9 cellular contexts compared by ENCODE assay signal in genomic region chr17:38510424-38511125, GRCh38.
A peak's percentile ranks its signal among the peaks of the same experiment; 100 is the strongest.
DNase-seq lines count a peak whose midpoint lies in the region; ATAC-seq and TF ChIP-seq lines count a peak whose summit lies in the region.
"Had no signal": no experiment of that assay in that cellular context is flagged by ENCODE, and none has a peak within 500 bp of the region (broad histone marks: within the 10 kb centered on the region; RNA-seq: fewer than 3 reads in every experiment).

No MANE protein-coding gene starts in this region.

- CTCF ChIA-PET in mammary epithelial cell (lab: Charles Lee; ENCODE audit: low non-redundant PET) = no interaction called here

- no TSS peak for BruUV-seq in mammary epithelial cell (replicated peaks; lab: Mats Ljungman, UMichigan)

- H3K36me3 ChIP-seq in breast epithelium = no peaks in the 10 kb centered on the region
- H3K36me3 ChIP-seq in mammary epithelial cell (ENCODE audit: insufficient read depth, low read length) = no peaks in the 10 kb centered on the region
- no peaks in the 10 kb centered on the region for H3K36me3 ChIP-seq in body of pancreas (replicated peaks in 1 of 2; ENCODE audit: insufficient read depth in 1 of 2, low read depth in 2 of 2)
- H3K36me3 ChIP-seq in vagina = peaks cover 0 to 21% of the 10 kb centered on the region in 2 donors

- no peak overlapping the region for H3K9ac ChIP-seq in mammary epithelial cell (ENCODE audit: insufficient read depth, low read length)

- TF ChIP-seq CTCF in breast epithelium (IDR thresholded peaks at IDR 0.05) = peak in 1 of 3 donors; percentile 15
- TF ChIP-seq CTCF in mammary epithelial cell (conservative IDR thresholded peaks at IDR 0.05 in 1 of 2, IDR thresholded peaks at IDR 0.05 in 1 of 2; ENCODE audit: extremely low read depth in 1 of 2, insufficient read depth in 1 of 2, low read depth in 1 of 2, low read length in 2 of 2) = no peak
- TF ChIP-seq CTCF in body of pancreas (IDR thresholded peaks at IDR 0.05) = peak in 3 of 7 experiments; percentile 13 to 57 (median 33)
- TF ChIP-seq CTCF in vagina (IDR thresholded peaks at IDR 0.05) = no peak

- DNase-seq in breast epithelium (ENCODE audit: low spot score in 2 of 2) = no peak
- DNase-seq in mammary epithelial cell = no peak
- peak in 2 of 4 donors; percentile 35 to 56 for DNase-seq in body of pancreas
- DNase-seq in left lobe of liver (ENCODE audit: low spot score) = no peak
- no peak for DNase-seq in vagina (ENCODE audit: extremely low spot score in 2 of 2)
- no peak for DNase-seq in NCI-H1105 (lab: John Stamatoyannopoulos, UW)
- DNase-seq in activated CD4-positive, CD25-positive, alpha-beta regulatory T cell (lab: John Stamatoyannopoulos, UW) = no peak
- DNase-seq: DMS153 had no signal

- no peak overlapping the region for H2AFZ ChIP-seq in mammary epithelial cell (ENCODE audit: low read depth, low read length)

- no peaks in the 10 kb centered on the region for H4K20me1 ChIP-seq in mammary epithelial cell (ENCODE audit: insufficient read depth, low read length)

- no peak overlapping the region for H3K4me2 ChIP-seq in mammary epithelial cell (ENCODE audit: insufficient read depth, low read depth, low read length)

- H3K4me3 ChIP-seq in breast epithelium = peak overlapping the region in 2 of 3 donors; percentile 31 to 47
- no peak overlapping the region for H3K4me3 ChIP-seq in mammary epithelial cell (replicated peaks in 1 of 3; ENCODE audit: insufficient read depth in 1 of 3, low read depth in 2 of 3, low read length in 3 of 3)
- no peak overlapping the region for H3K4me3 ChIP-seq in body of pancreas
- H3K4me3 ChIP-seq in vagina = peak overlapping the region; percentile 18 to 30

- TF ChIP-seq POLR2A in breast epithelium (IDR thresholded peaks at IDR 0.05) (no peak), body of pancreas (IDR thresholded peaks at IDR 0.05) (no peak), vagina (IDR thresholded peaks at IDR 0.05) (no peak)

- H3K79me2 ChIP-seq in mammary epithelial cell (ENCODE audit: insufficient read depth, low read length) = no peaks in the 10 kb centered on the region

- H3K27ac ChIP-seq in breast epithelium = no peak overlapping the region
- H3K27ac ChIP-seq in mammary epithelial cell (ENCODE audit: insufficient read depth, low read depth, low read length) = no peak overlapping the region
- H3K27ac ChIP-seq in body of pancreas = no peak overlapping the region
- H3K27ac ChIP-seq in vagina = no peak overlapping the region

- ATAC-seq in body of pancreas (peak; percentile 52), left lobe of liver (peak; percentile 71), GM21723 (IDR thresholded peaks at IDR 0.05; ENCODE audit: unreplicated experiment) (no peak)

- intact Hi-C loops in breast epithelium (cut with DNase I; ENCODE audit: low total_unique reads) = no loop called here
- intact Hi-C loops in mammary epithelial cell (cut with micrococcal nuclease) = no loop called here
- intact Hi-C loops in body of pancreas (cut with DNase I) = no loop called here
- intact Hi-C loops in vagina (cut with DNase I) = no loop called here

- in situ Hi-C loops in mammary epithelial cell (cut with MboI; ENCODE audit: low sequenced_read_pairs in 2 of 2) = no loop called here

- dilution Hi-C loops in mammary epithelial cell (cut with HindIII; ENCODE audit: low sequenced_read_pairs) = loop anchor here (5.0 kb wide), 1 partner anchor 157 kb away; no protein-coding TSS in a partner anchor

- H3K27me3 ChIP-seq in breast epithelium (peaks cover 0 to 9% of the 10 kb centered on the region in 2 donors), mammary epithelial cell (ENCODE audit: insufficient read depth, low read length) (no peaks in the 10 kb centered on the region), body of pancreas (peaks cover 0 to 16% of the 10 kb centered on the region in 2 donors), vagina (no peaks in the 10 kb centered on the region)

- WGBS in mammary epithelial cell (ENCODE audit: low coverage, missing lambda C conversion rate) = 90% methylated on average over 6 of the region's 85 CpGs
- WGBS in body of pancreas, 2 donors = 3 to 5% methylated on average over 37 to 80 of the region's 85 CpGs

- H3K4me1 ChIP-seq in breast epithelium (peaks cover 0 to 3% of the 10 kb centered on the region in 2 donors), mammary epithelial cell (ENCODE audit: insufficient read depth, low read length) (peaks cover 10% of the 10 kb centered on the region), body of pancreas (peaks cover 16% of the 10 kb centered on the region), vagina (peaks cover 19% of the 10 kb centered on the region)

- H3K9me3 ChIP-seq in breast epithelium = no peaks in the 10 kb centered on the region
- no peaks in the 10 kb centered on the region for H3K9me3 ChIP-seq in mammary epithelial cell (replicated peaks; ENCODE audit: insufficient read depth, low read length)
- H3K9me3 ChIP-seq in body of pancreas = no peaks in the 10 kb centered on the region
- no peaks in the 10 kb centered on the region for H3K9me3 ChIP-seq in vagina

Comparison
In these comparisons a context has a peak if more than half of its experiments do, and no peak if none do; other contexts are left out.
1. H3K4me3 ChIP-seq: peak in breast epithelium (2 of 3) and vagina (2 of 2); none in mammary epithelial cell (0 of 3) and body of pancreas (0 of 2).